In genomic region chr11:68403831-68404230, GRCh38 we compare ENCODE assay signal across 34 cellular contexts.
"Had no signal": no experiment of that assay in that cellular context is flagged by ENCODE, and none has a peak within 500 bp of the region (broad histone marks: within the 10 kb centered on the region; RNA-seq: fewer than 3 reads in every experiment).

No MANE protein-coding gene starts in this region.

- H3K27me3 Mint-ChIP-seq: activated CD4-positive, alpha-beta T cell treated with anti-CD3 and anti-CD28 coated beads for 36 hours; activated CD4-positive, alpha-beta T cell treated with anti-CD3 and anti-CD28 coated beads, Interleukin-2, amount 10 ng/mL, durations not matched to agents 7 days and 5 days; activated CD8-positive, alpha-beta memory T cell treated with anti-CD3 and anti-CD28 coated beads, Interleukin-2, amount 10 ng/mL, durations not matched to agents 7 days and 5 days; activated naive CD8-positive, alpha-beta T cell treated with anti-CD3 and anti-CD28 coated beads for 36 hours; central memory CD8-positive, alpha-beta T cell had no signal

- FAIRE-seq: RCC 7860 had no signal

- ATAC-seq: activated CD4-positive, alpha-beta T cell treated with anti-CD3 and anti-CD28 coated beads for 36 hours; activated CD8-positive, alpha-beta memory T cell treated with anti-CD3 and anti-CD28 coated beads, Interleukin-2, amount 10 ng/mL, durations not matched to agents 7 days and 5 days had no signal

- H3K4me3 Mint-ChIP-seq: activated CD4-positive, alpha-beta T cell treated with anti-CD3 and anti-CD28 coated beads for 36 hours; activated CD4-positive, alpha-beta T cell treated with anti-CD3 and anti-CD28 coated beads, Interleukin-2, amount 10 ng/mL, durations not matched to agents 7 days and 5 days; activated CD8-positive, alpha-beta memory T cell treated with anti-CD3 and anti-CD28 coated beads, Interleukin-2, amount 10 ng/mL, durations not matched to agents 7 days and 5 days; activated naive CD8-positive, alpha-beta T cell treated with anti-CD3 and anti-CD28 coated beads for 36 hours; central memory CD8-positive, alpha-beta T cell had no signal

- H3K36me3 Mint-ChIP-seq: activated CD8-positive, alpha-beta memory T cell treated with anti-CD3 and anti-CD28 coated beads, Interleukin-2, amount 10 ng/mL, durations not matched to agents 7 days and 5 days had no signal

- H3K4me1 Mint-ChIP-seq: activated CD4-positive, alpha-beta T cell treated with anti-CD3 and anti-CD28 coated beads for 36 hours; activated CD4-positive, alpha-beta T cell treated with anti-CD3 and anti-CD28 coated beads, Interleukin-2, amount 10 ng/mL, durations not matched to agents 7 days and 5 days; activated CD8-positive, alpha-beta memory T cell treated with anti-CD3 and anti-CD28 coated beads, Interleukin-2, amount 10 ng/mL, durations not matched to agents 7 days and 5 days; activated naive CD8-positive, alpha-beta T cell treated with anti-CD3 and anti-CD28 coated beads for 36 hours; central memory CD8-positive, alpha-beta T cell had no signal

- H3K4me3 ChIP-seq: cardiac muscle cell, PC-9 had no signal

- H3K27me3 ChIP-seq: brain microvascular endothelial cell, cardiac muscle cell had no signal

- DNase-seq: activated CD4-positive, alpha-beta T cell treated with anti-CD3 and anti-CD28 coated beads for 36 hours; activated CD4-positive, alpha-beta T cell treated with anti-CD3 and anti-CD28 coated beads, Interleukin-2, amount 10 ng/mL, durations not matched to agents 7 days and 5 days; activated CD4-positive, alpha-beta T cell treated with anti-CD3 and anti-CD28 coated beads, Interleukin-2, amount 50 U/mL, for 48 hours; activated CD8-positive, alpha-beta memory T cell treated with anti-CD3 and anti-CD28 coated beads for 24 hours; activated CD8-positive, alpha-beta memory T cell treated with anti-CD3 and anti-CD28 coated beads, Interleukin-2, amount 10 ng/mL, durations not matched to agents 7 days and 5 days; activated CD8-positive, alpha-beta memory T cell treated with anti-CD3 and anti-CD28 coated beads, Interleukin-2, amount 50 U/mL, for 48 hours; activated effector memory CD4-positive, alpha-beta T cell treated with Interleukin-2 at 50 U/mL for 16 hours; activated naive CD4-positive, alpha-beta T cell; activated naive CD4-positive, alpha-beta T cell treated with anti-CD3 and anti-CD28 coated beads, Interleukin-2, amount 50 U/mL, for 16 hours; activated naive CD8-positive, alpha-beta T cell treated with anti-CD3 and anti-CD28 coated beads for 36 hours; activated T-cell treated with anti-CD3 and anti-CD28 coated beads, Interleukin-2, amount 50 U/mL, for 48 hours; amniotic stem cell; brain microvascular endothelial cell; MM.1S; MV-4-11; NCI-H1092; NCI-H1436 treated with DMSO at 0.1 percent for 48 hours; NCI-H1694 treated with DMSO at 0.1 percent for 48 hours; NCI-H2029; NCI-H2171; NCI-H510A; NCI-H526; NCI-H748 treated with DMSO at 0.1 percent for 48 hours; NK-92 treated with Interleukin-12 subunit alpha and Interleukin-12 subunit beta, amount 100 ng/mL, for 24 hours; PC-9; Right ventricle myocardium superior; SW 1271; T-helper 1 cell; T-helper 2 cell; T-helper 9 cell; WERI-Rb-1 had no signal

- H3K27ac Mint-ChIP-seq: activated CD4-positive, alpha-beta T cell treated with anti-CD3 and anti-CD28 coated beads for 36 hours; activated CD4-positive, alpha-beta T cell treated with anti-CD3 and anti-CD28 coated beads, Interleukin-2, amount 10 ng/mL, durations not matched to agents 7 days and 5 days; activated CD8-positive, alpha-beta memory T cell treated with anti-CD3 and anti-CD28 coated beads, Interleukin-2, amount 10 ng/mL, durations not matched to agents 7 days and 5 days; activated naive CD8-positive, alpha-beta T cell treated with anti-CD3 and anti-CD28 coated beads for 36 hours had no signal

- H3K9me3 Mint-ChIP-seq: activated CD4-positive, alpha-beta T cell treated with anti-CD3 and anti-CD28 coated beads, Interleukin-2, amount 10 ng/mL, durations not matched to agents 7 days and 5 days; activated naive CD8-positive, alpha-beta T cell treated with anti-CD3 and anti-CD28 coated beads for 36 hours; central memory CD8-positive, alpha-beta T cell had no signal
